Comparison of ENCODE assay signal across 8 cellular contexts in genomic region chr19:10525636-10526035, GRCh38. TPM values are rescaled to one million over a fixed set of nuclear protein-coding genes. Genes with fewer than 3 reads are reported as not detected.
"Had no signal": no experiment of that assay in that cellular context is flagged by ENCODE, and none has a peak within 500 bp of the region (broad histone marks: within the 10 kb centered on the region; RNA-seq: fewer than 3 reads in every experiment).

No MANE protein-coding gene starts in this region.

- ATAC-seq: HepG2, K562 had no signal

- H3K4me1 Mint-ChIP-seq: IgD-negative memory B cell had no signal

- H3K27ac Mint-ChIP-seq: IgD-negative memory B cell had no signal

- FAIRE-seq: HepG2, HTR-8/SVneo, K562 had no signal

- H3K4me3 Mint-ChIP-seq: IgD-negative memory B cell had no signal

- DNase-seq: IMR-90, KBM-7, KG1 had no signal

RNA-seq across cellular contexts. Expression of gene S1PR5, which starts 8.4 kb away (rescaled TPM):
- total RNA-seq: HepG2, HT-29 had no signal
